Comparison of ENCODE assay signal across 1 cellular context in the genomic region with DNA sequence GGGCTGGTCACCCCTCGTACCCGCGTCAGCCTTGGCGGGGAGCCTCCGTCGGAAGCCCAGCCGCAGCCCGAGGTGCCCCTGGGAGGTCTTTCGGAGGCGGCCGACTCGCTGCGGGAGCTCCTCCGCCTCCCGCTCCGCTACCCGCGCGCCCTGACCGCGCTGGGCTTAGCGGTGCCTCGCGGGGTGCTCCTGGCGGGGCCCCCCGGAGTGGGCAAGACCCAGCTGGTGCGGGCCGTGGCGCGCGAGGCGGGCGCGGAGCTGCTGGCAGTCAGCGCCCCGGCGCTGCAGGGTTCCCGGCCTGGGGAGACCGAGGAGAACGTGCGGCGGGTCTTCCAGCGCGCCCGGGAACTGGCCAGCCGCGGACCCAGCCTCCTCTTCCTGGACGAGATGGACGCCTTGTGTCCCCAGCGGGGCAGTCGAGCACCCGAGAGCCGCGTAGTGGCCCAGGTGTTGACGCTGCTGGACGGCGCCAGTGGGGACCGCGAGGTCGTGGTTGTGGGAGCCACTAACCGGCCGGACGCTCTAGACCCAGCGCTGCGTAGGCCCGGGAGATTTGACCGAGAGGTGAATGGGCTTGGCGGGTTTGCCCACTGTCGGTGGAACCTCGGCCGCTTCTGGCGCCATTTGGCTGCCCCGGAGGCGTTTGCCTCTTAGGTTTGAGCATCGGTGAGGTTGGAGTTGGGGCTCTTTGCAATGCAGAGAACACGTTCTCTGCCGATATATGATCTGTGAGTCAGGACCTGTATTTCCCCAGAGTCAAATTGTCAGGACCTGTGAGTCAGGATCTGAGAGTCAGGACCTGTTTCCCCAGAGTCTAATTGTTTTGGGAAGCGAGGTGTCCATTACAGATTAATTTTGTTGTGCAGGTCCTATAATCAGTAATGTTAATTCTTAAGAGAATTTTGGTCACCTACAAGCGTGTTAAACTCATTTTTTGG.
TF ChIP-seq lines count a peak whose summit lies in the region.

No MANE protein-coding gene starts in this region.

TF ChIP-seq in K562, 482 proteins besides CTCF, POLR2A, EP300 and RAD21 (continued from another document):
- TF ChIP-seq, protein P1, sequence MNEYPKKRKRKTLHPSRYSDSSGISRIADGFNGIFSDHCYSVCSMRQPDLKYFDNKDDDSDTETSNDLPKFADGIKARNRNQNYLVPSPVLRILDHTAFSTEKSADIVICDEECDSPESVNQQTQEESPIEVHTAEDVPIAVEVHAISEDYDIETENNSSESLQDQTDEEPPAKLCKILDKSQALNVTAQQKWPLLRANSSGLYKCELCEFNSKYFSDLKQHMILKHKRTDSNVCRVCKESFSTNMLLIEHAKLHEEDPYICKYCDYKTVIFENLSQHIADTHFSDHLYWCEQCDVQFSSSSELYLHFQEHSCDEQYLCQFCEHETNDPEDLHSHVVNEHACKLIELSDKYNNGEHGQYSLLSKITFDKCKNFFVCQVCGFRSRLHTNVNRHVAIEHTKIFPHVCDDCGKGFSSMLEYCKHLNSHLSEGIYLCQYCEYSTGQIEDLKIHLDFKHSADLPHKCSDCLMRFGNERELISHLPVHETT (CRISPR knock-in tag; conservative IDR thresholded peaks at IDR 0.05 in 1 of 2, IDR thresholded peaks at IDR 0.05 in 1 of 2): 0 out of 4 replicates have a peak, but pooled peaks of 1 of the 2 experiments have one; percentile 48
- no peak for TF ChIP-seq MAFK (IDR thresholded peaks at IDR 0.05; ENCODE audit: low read length)
- TF ChIP-seq CBX1 (IDR thresholded peaks at IDR 0.05; ENCODE audit: low read depth): no peak
- TF ChIP-seq ZNF274 (IDR thresholded peaks at IDR 0.05; ENCODE audit: borderline replicate concordance, low read depth, low read length): no peak
- TF ChIP-seq, protein P2, sequence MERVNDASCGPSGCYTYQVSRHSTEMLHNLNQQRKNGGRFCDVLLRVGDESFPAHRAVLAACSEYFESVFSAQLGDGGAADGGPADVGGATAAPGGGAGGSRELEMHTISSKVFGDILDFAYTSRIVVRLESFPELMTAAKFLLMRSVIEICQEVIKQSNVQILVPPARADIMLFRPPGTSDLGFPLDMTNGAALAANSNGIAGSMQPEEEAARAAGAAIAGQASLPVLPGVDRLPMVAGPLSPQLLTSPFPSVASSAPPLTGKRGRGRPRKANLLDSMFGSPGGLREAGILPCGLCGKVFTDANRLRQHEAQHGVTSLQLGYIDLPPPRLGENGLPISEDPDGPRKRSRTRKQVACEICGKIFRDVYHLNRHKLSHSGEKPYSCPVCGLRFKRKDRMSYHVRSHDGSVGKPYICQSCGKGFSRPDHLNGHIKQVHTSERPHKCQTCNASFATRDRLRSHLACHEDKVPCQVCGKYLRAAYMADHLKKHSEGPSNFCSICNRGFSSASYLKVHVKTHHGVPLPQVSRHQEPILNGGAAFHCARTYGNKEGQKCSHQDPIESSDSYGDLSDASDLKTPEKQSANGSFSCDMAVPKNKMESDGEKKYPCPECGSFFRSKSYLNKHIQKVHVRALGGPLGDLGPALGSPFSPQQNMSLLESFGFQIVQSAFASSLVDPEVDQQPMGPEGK (CRISPR knock-in tag; IDR thresholded peaks at IDR 0.05; ENCODE audit: borderline replicate concordance): no peak
- peak; percentile 56 for TF ChIP-seq POLR2G (IDR thresholded peaks at IDR 0.05; ENCODE audit: low read depth, low read length)
- no peak for TF ChIP-seq SETDB1 (IDR thresholded peaks at IDR 0.05; ENCODE audit: low read length)
- no peak for TF ChIP-seq KLF6 (CRISPR knock-in tag; IDR thresholded peaks at IDR 0.05; ENCODE audit: borderline replicate concordance)
- 0 out of 4 replicates have a peak, but pooled peaks of 1 of the 2 experiments have one; percentile 22 for TF ChIP-seq NONO (IDR thresholded peaks at IDR 0.05; ENCODE audit: low read depth in 2 of 2, low read length in 1 of 2)
- no peak for TF ChIP-seq STAT5A (IDR thresholded peaks at IDR 0.05; ENCODE audit: borderline replicate concordance, low read length)
- no peak for TF ChIP-seq ZNF551 (CRISPR knock-in tag; IDR thresholded peaks at IDR 0.05)
- no peak for TF ChIP-seq HSF4 (CRISPR knock-in tag; IDR thresholded peaks at IDR 0.05; ENCODE audit: borderline replicate concordance)
